39 cellular contexts compared by ENCODE assay signal in genomic region chr18:74558096-74558495, GRCh38. TPM values are rescaled to one million over a fixed set of nuclear protein-coding genes. Genes with fewer than 3 reads are reported as not detected.
"Had no signal": no experiment of that assay in that cellular context is flagged by ENCODE, and none has a peak within 500 bp of the region (broad histone marks: within the 10 kb centered on the region; RNA-seq: fewer than 3 reads in every experiment).

No MANE protein-coding gene starts in this region.

- H3K9me3 Mint-ChIP-seq: activated B cell treated with CpG ODN at 0.5 μM for 24 hours; activated CD4-positive, alpha-beta memory T cell treated with anti-CD3 and anti-CD28 coated beads for 36 hours; activated CD4-positive, alpha-beta T cell treated with anti-CD3 and anti-CD28 coated beads, Interleukin-2, amount 10 ng/mL, durations not matched to agents 24 days and 14 days; activated CD8-positive, alpha-beta T cell treated with anti-CD3 and anti-CD28 coated beads for 36 hours; activated naive CD4-positive, alpha-beta T cell treated with anti-CD3 and anti-CD28 coated beads for 36 hours; activated naive CD4-positive, alpha-beta T cell treated with anti-CD3 and anti-CD28 coated beads, Interleukin-2, amount 50 U/mL, for 72 hours; activated naive CD8-positive, alpha-beta T cell treated with anti-CD3 and anti-CD28 coated beads for 36 hours; activated T-cell treated with anti-CD3 and anti-CD28 coated beads, Interleukin-2, amount 50 U/mL, for 4 hours; activated T-cell treated with anti-CD3 and anti-CD28 coated beads, Interleukin-2, amount 50 U/mL, for 72 hours; activated T-helper 1 cell treated with anti-CD3 and anti-CD28 coated beads, Interleukin-12 subunit alpha, Interleukin-12 subunit beta, Interleukin-2, Interleukin-4 antibody, amounts not matched to agents 30 ng/mL and 10 ng/mL and 1 ng/mL, durations not matched to agents 14 hours and 24 hours and 36 hours; activated T-helper 17 cell treated with anti-CD3 and anti-CD28 coated beads, Interleukin-2, amount 50 U/mL, for 72 hours; brain; central memory CD8-positive, alpha-beta T cell; T-helper 1 cell treated with Interleukin-12 subunit alpha and Interleukin-12 subunit beta and Interleukin-4 antibody, amounts not matched to agents 30 μg/mL and 1 μg/mL, for 36 hours; T-helper 2 cell treated with Interferon-gamma antibody and Interleukin-4, amounts not matched to agents 5 μg/mL and 100 μg/mL, for 36 hours had no signal

- H3K4me3 Mint-ChIP-seq: activated B cell treated with CpG ODN at 0.5 μM for 24 hours; activated CD4-positive, alpha-beta memory T cell treated with anti-CD3 and anti-CD28 coated beads for 36 hours; activated CD4-positive, alpha-beta T cell treated with anti-CD3 and anti-CD28 coated beads, Interleukin-2, amount 10 ng/mL, durations not matched to agents 24 days and 14 days; activated CD8-positive, alpha-beta T cell treated with anti-CD3 and anti-CD28 coated beads for 36 hours; activated naive CD4-positive, alpha-beta T cell treated with anti-CD3 and anti-CD28 coated beads for 36 hours; activated naive CD8-positive, alpha-beta T cell treated with anti-CD3 and anti-CD28 coated beads for 36 hours; activated T-cell treated with anti-CD3 and anti-CD28 coated beads, Interleukin-2, amount 50 U/mL, for 4 hours; activated T-cell treated with anti-CD3 and anti-CD28 coated beads, Interleukin-2, amount 50 U/mL, for 72 hours; activated T-helper 1 cell treated with anti-CD3 and anti-CD28 coated beads, Interleukin-12 subunit alpha, Interleukin-12 subunit beta, Interleukin-2, Interleukin-4 antibody, amounts not matched to agents 30 ng/mL and 10 ng/mL and 1 ng/mL, durations not matched to agents 14 hours and 24 hours and 36 hours; activated T-helper 17 cell treated with anti-CD3 and anti-CD28 coated beads, Interleukin-2, amount 50 U/mL, for 72 hours; brain; central memory CD8-positive, alpha-beta T cell; T-helper 1 cell treated with Interleukin-12 subunit alpha and Interleukin-12 subunit beta and Interleukin-4 antibody, amounts not matched to agents 30 μg/mL and 1 μg/mL, for 36 hours; T-helper 2 cell treated with Interferon-gamma antibody and Interleukin-4, amounts not matched to agents 5 μg/mL and 100 μg/mL, for 36 hours had no signal

- H3K4me1 Mint-ChIP-seq: activated B cell treated with CpG ODN at 0.5 μM for 24 hours; activated CD4-positive, alpha-beta T cell treated with anti-CD3 and anti-CD28 coated beads, Interleukin-2, amount 10 ng/mL, durations not matched to agents 24 days and 14 days; activated naive CD8-positive, alpha-beta T cell treated with anti-CD3 and anti-CD28 coated beads for 36 hours; activated T-helper 17 cell treated with anti-CD3 and anti-CD28 coated beads, Interleukin-2, amount 50 U/mL, for 72 hours; brain; central memory CD8-positive, alpha-beta T cell had no signal

- H3K27ac ChIP-seq: adrenal gland, ascending aorta, cardiac muscle cell, VCaP had no signal

- DNase-seq: activated B cell treated with CpG ODN at 0.5 μM for 24 hours; activated CD4-positive, alpha-beta memory T cell treated with anti-CD3 and anti-CD28 coated beads for 36 hours; activated CD4-positive, alpha-beta T cell treated with anti-CD3 and anti-CD28 coated beads for 4 hours; activated CD4-positive, alpha-beta T cell treated with anti-CD3 and anti-CD28 coated beads, Interleukin-2, amount 10 ng/mL, durations not matched to agents 24 days and 14 days; activated CD4-positive, alpha-beta T cell treated with anti-CD3 and anti-CD28 coated beads, Interleukin-2, amount 50 U/mL, for 1 hour; activated CD4-positive, alpha-beta T cell treated with anti-CD3 and anti-CD28 coated beads, Interleukin-2, amount 50 U/mL, for 4 hours; activated CD4-positive, CD25-positive, alpha-beta regulatory T cell treated with anti-CD3 and anti-CD28 coated beads, Interleukin-2, amount 50 U/mL, for 72 hours; activated CD8-positive, alpha-beta memory T cell treated with anti-CD3 and anti-CD28 coated beads, Interleukin-2, amount 50 U/mL, for 4 hours; activated CD8-positive, alpha-beta T cell treated with anti-CD3 and anti-CD28 coated beads for 36 hours; activated effector memory CD4-positive, alpha-beta T cell treated with anti-CD3 and anti-CD28 coated beads, Interleukin-2, amount 50 U/mL, for 16 hours; activated gamma-delta T cell treated with Interleukin-2 at 50 U/mL for 16 hours; activated naive CD4-positive, alpha-beta T cell; activated naive CD4-positive, alpha-beta T cell treated with anti-CD3 and anti-CD28 coated beads for 36 hours; activated naive CD4-positive, alpha-beta T cell treated with anti-CD3 and anti-CD28 coated beads, Interleukin-2, amount 50 U/mL, for 16 hours; activated naive CD8-positive, alpha-beta T cell treated with anti-CD3 and anti-CD28 coated beads for 36 hours; activated T-cell treated with anti-CD3 and anti-CD28 coated beads for 4 hours; activated T-cell treated with anti-CD3 and anti-CD28 coated beads, Interleukin-2, amount 50 U/mL, for 1 hour; activated T-cell treated with anti-CD3 and anti-CD28 coated beads, Interleukin-2, amount 50 U/mL, for 4 hours; activated T-cell treated with anti-CD3 and anti-CD28 coated beads, Interleukin-2, amount 50 U/mL, for 72 hours; adrenal gland; amniotic stem cell; anterior cingulate cortex; caudate nucleus; cerebellar nuclear complex; T-helper 1 cell; T-helper 2 cell; T-helper 9 cell had no signal

- H3K27ac Mint-ChIP-seq: activated B cell treated with CpG ODN at 0.5 μM for 24 hours; activated CD4-positive, alpha-beta memory T cell treated with anti-CD3 and anti-CD28 coated beads for 36 hours; activated CD4-positive, alpha-beta T cell treated with anti-CD3 and anti-CD28 coated beads, Interleukin-2, amount 10 ng/mL, durations not matched to agents 24 days and 14 days; activated CD8-positive, alpha-beta T cell treated with anti-CD3 and anti-CD28 coated beads for 36 hours; activated naive CD4-positive, alpha-beta T cell treated with anti-CD3 and anti-CD28 coated beads for 36 hours; activated naive CD4-positive, alpha-beta T cell treated with anti-CD3 and anti-CD28 coated beads, Interleukin-2, amount 50 U/mL, for 72 hours; activated naive CD8-positive, alpha-beta T cell treated with anti-CD3 and anti-CD28 coated beads for 36 hours; activated T-cell treated with anti-CD3 and anti-CD28 coated beads, Interleukin-2, amount 50 U/mL, for 72 hours; activated T-helper 1 cell treated with anti-CD3 and anti-CD28 coated beads, Interleukin-12 subunit alpha, Interleukin-12 subunit beta, Interleukin-2, Interleukin-4 antibody, amounts not matched to agents 30 ng/mL and 10 ng/mL and 1 ng/mL, durations not matched to agents 14 hours and 24 hours and 36 hours; activated T-helper 17 cell treated with anti-CD3 and anti-CD28 coated beads, Interleukin-2, amount 50 U/mL, for 72 hours; brain; T-helper 1 cell treated with Interleukin-12 subunit alpha and Interleukin-12 subunit beta and Interleukin-4 antibody, amounts not matched to agents 30 μg/mL and 1 μg/mL, for 36 hours; T-helper 2 cell treated with Interferon-gamma antibody and Interleukin-4, amounts not matched to agents 5 μg/mL and 100 μg/mL, for 36 hours had no signal

- H3K27me3 Mint-ChIP-seq: activated naive CD8-positive, alpha-beta T cell treated with anti-CD3 and anti-CD28 coated beads for 36 hours had no signal

- H3K4me3 ChIP-seq: adrenal gland, ascending aorta, cardiac muscle cell had no signal

- H3K9me3 ChIP-seq: adrenal gland, ascending aorta had no signal

- H3K4me1 ChIP-seq: ascending aorta had no signal

- H3K36me3 Mint-ChIP-seq: activated CD4-positive, alpha-beta memory T cell treated with anti-CD3 and anti-CD28 coated beads for 36 hours; activated naive CD4-positive, alpha-beta T cell treated with anti-CD3 and anti-CD28 coated beads, Interleukin-2, amount 50 U/mL, for 72 hours; activated naive CD8-positive, alpha-beta T cell treated with anti-CD3 and anti-CD28 coated beads for 36 hours; brain had no signal

- H3K27me3 ChIP-seq: ascending aorta had no signal

- H3K36me3 ChIP-seq: adrenal gland, ascending aorta, cardiac muscle cell had no signal

- ATAC-seq: activated CD8-positive, alpha-beta T cell treated with anti-CD3 and anti-CD28 coated beads for 36 hours; activated naive CD4-positive, alpha-beta T cell treated with anti-CD3 and anti-CD28 coated beads, Interleukin-2, amount 50 U/mL, for 72 hours; activated T-cell treated with anti-CD3 and anti-CD28 coated beads, Interleukin-2, amount 50 U/mL, for 4 hours; activated T-cell treated with anti-CD3 and anti-CD28 coated beads, Interleukin-2, amount 50 U/mL, for 72 hours; activated T-helper 17 cell treated with anti-CD3 and anti-CD28 coated beads, Interleukin-2, amount 50 U/mL, for 72 hours had no signal

RNA-seq across cellular contexts. Expression of gene CNDP1, which starts 23.8 kb away (rescaled TPM):
- total RNA-seq: activated CD4-positive, alpha-beta memory T cell treated with anti-CD3 and anti-CD28 coated beads for 36 hours; activated CD4-positive, alpha-beta T cell treated with anti-CD3 and anti-CD28 coated beads, Interleukin-2, amount 10 ng/mL, durations not matched to agents 24 days and 14 days; activated CD8-positive, alpha-beta memory T cell treated with anti-CD3 and anti-CD28 coated beads for 36 hours; activated CD8-positive, alpha-beta T cell treated with anti-CD3 and anti-CD28 coated beads for 36 hours; activated naive CD4-positive, alpha-beta T cell treated with anti-CD3 and anti-CD28 coated beads for 36 hours; activated naive CD8-positive, alpha-beta T cell treated with anti-CD3 and anti-CD28 coated beads for 36 hours; activated T-helper 1 cell treated with anti-CD3 and anti-CD28 coated beads, Interleukin-12 subunit alpha, Interleukin-12 subunit beta, Interleukin-2, Interleukin-4 antibody, amounts not matched to agents 30 ng/mL and 10 ng/mL and 1 ng/mL, durations not matched to agents 14 hours and 24 hours and 36 hours; adrenal gland; ascending aorta; bronchial epithelial cell; cardiac muscle cell had no signal
- polyA plus RNA-seq: cardiac muscle cell had no signal
